Comparison of ENCODE assay signal across 8 cellular contexts in the genomic region with DNA sequence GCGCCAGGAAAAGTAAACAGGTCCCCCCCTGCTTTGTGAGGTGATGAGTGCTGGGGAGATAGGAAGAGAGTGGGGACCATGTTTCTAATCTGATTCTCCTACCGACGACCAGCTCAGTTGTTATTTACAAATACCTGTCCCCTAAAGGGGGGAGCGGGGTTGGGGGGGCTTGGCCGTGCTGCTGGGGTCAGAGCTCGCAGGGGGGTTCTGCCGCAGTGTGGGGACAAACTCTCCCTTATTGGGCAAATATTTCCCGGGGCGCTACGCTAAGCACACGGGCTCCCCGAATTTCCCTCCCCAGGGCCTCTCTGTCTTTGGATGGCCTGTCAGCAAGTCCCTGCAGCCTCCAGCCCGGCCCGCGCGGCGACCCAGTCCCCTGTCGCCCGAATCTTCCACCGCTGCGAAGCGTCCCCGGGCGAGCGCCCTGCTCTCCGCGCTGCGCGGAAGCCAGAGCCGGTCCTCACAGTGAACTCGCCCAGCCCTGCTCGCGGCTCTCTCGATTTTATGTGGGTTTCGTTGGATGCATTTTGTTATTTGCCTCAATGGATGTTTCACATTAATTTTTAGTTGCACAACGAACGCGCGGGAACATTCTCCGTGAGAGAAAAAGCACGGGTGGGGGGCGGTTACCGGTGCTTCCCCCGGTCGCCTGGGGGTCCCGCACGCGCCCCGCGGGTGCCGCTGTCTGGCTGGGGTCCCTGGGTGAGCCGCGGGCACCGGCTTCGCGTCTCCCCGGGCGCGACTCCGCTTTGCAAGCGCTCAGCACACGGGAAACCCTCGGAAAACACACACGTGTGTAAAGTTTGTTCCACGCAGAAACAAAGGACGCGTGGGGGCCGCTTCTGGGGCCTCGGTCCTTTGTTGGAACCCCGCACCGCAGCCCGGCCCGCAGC. TPM values are rescaled to one million over a fixed set of nuclear protein-coding genes. Genes with fewer than 3 reads are reported as not detected.
DNase-seq lines count a peak whose midpoint lies in the region; ATAC-seq and TF ChIP-seq lines count a peak whose summit lies in the region.

No MANE protein-coding gene starts in this region.

- H3K4me3 ChIP-seq in mucosa of stomach (ENCODE audit: low read length) = peak overlapping the region; percentile 42
- peak overlapping the region; percentile 92 for H3K4me3 ChIP-seq in urinary bladder (ENCODE audit: low read depth, low read length)
- H3K4me3 ChIP-seq in HAP-1 = no peak overlapping the region

- no peak for DNase-seq in Calu3
- DNase-seq in T-helper 9 cell = peak; percentile 35
- peak; percentile 36 for DNase-seq in dermis blood vessel endothelial cell
- DNase-seq in NCI-H748 treated with DMSO at 0.1 percent for 48 hours (lab: John Stamatoyannopoulos, UW) = no peak
- no peak for DNase-seq in HAP-1 (ENCODE audit: low spot score in 2 of 2)

- peak overlapping the region; percentile 76 for H3K27ac ChIP-seq in urinary bladder (ENCODE audit: low read depth)

- no peak overlapping the region for H3K27ac Mint-ChIP-seq in Calu3 (ENCODE audit: unreplicated experiment)

- peaks cover 10% of the 10 kb centered on the region for H3K4me1 ChIP-seq in mucosa of stomach (ENCODE audit: control insufficient read depth, insufficient read depth, low read length)
- H3K4me1 ChIP-seq in urinary bladder (ENCODE audit: insufficient read depth) = no peaks in the 10 kb centered on the region
- H3K4me1 ChIP-seq in HAP-1 = peaks cover 8% of the 10 kb centered on the region; the same call in 1 of the 2 replicates

- H3K9ac ChIP-seq in mucosa of stomach (ENCODE audit: low read length) = peak overlapping the region; percentile 99

- no peaks in the 10 kb centered on the region for H3K27me3 ChIP-seq in mucosa of stomach (ENCODE audit: control insufficient read depth, insufficient read depth, low read length)
- H3K27me3 ChIP-seq in HAP-1 (ENCODE audit: low read depth) = no peaks in the 10 kb centered on the region

- no peaks in the 10 kb centered on the region for H3K36me3 ChIP-seq in mucosa of stomach (ENCODE audit: control insufficient read depth, insufficient read depth, low read length)
- no peaks in the 10 kb centered on the region for H3K36me3 ChIP-seq in urinary bladder (ENCODE audit: insufficient read depth)
- H3K36me3 ChIP-seq in HAP-1 (replicated peaks) = 0 out of 2 replicates have a peak, but pooled peaks cover 6% of the 10 kb centered on the region

- CTCF ChIA-PET in Calu3 (lab: Charles Lee) = interaction anchor here (0.6 to 0.7 kb wide), 2 partner anchors 30 to 850 kb away, joined by 3 to 6 read pairs; no protein-coding TSS in a partner anchor

- in situ Hi-C loops in HAP-1 (cut with MboI; ENCODE audit: low sequenced_read_pairs) = no loop called here

- WGBS in urinary bladder = 24% methylated on average over 73 of the region's 73 CpGs

- ATAC-seq in GM18519 (IDR thresholded peaks at IDR 0.05; ENCODE audit: low FRiP score, unreplicated experiment) = no peak

- H3K36me3 Mint-ChIP-seq in Calu3 (ENCODE audit: insufficient read depth, unreplicated experiment) = peaks cover 31% of the 10 kb centered on the region

- no TSS peak for BruUV-seq in Calu3 (replicated peaks; lab: Mats Ljungman, UMichigan)

- no peaks in the 10 kb centered on the region for H3K9me3 Mint-ChIP-seq in Calu3 (ENCODE audit: low read depth, unreplicated experiment)

- no peaks in the 10 kb centered on the region for H3K27me3 Mint-ChIP-seq in Calu3 (ENCODE audit: unreplicated experiment)

- no peak for TF ChIP-seq CTCF in Calu3 (IDR thresholded peaks at IDR 0.05; ENCODE audit: unreplicated experiment)

- peaks cover 29% of the 10 kb centered on the region for H3K4me1 Mint-ChIP-seq in Calu3 (ENCODE audit: low read depth, unreplicated experiment)

- intact Hi-C loops in Calu3 (cut with micrococcal nuclease; ENCODE audit: unreplicated experiment) = loop anchor here (5.0 kb wide), 2 partner anchors 167 to 412 kb away; no protein-coding TSS in a partner anchor

- H3K9me3 ChIP-seq in mucosa of stomach (ENCODE audit: control insufficient read depth, low read length) = no peaks in the 10 kb centered on the region
- H3K9me3 ChIP-seq in HAP-1 = no peaks in the 10 kb centered on the region

- peak overlapping the region; percentile 5 for H3K4me3 Mint-ChIP-seq in Calu3 (ENCODE audit: low read depth, unreplicated experiment)

RNA-seq across cellular contexts. Expression of a gene that starts 1.5 kb away (rescaled TPM):
- total RNA-seq in Calu3 (2022) (86.0 and 99.7 TPM in 2 replicates), dermis blood vessel endothelial cell (36.4 and 53.5 TPM in 2 replicates), urinary bladder (53.1 TPM)
- polyA plus RNA-seq in urinary bladder = 47.9 TPM

RNA-seq across cellular contexts. Expression of a gene that starts 43.1 kb away (rescaled TPM):
- 18.1 and 21.4 TPM in 2 replicates for total RNA-seq in Calu3 (2022)
- 20.6 and 28.8 TPM in 2 replicates for total RNA-seq in dermis blood vessel endothelial cell
- total RNA-seq in urinary bladder = 14.8 TPM
- 59.1 TPM for polyA plus RNA-seq in urinary bladder

Comparison
In these comparisons a context has a peak if more than half of its experiments do, and no peak if none do; other contexts are left out.
1. DNase-seq: peak in T-helper 9 cell (single experiment) and dermis blood vessel endothelial cell (single experiment); none in Calu3 (single experiment), NCI-H748 treated with DMSO at 0.1 percent for 48 hours (single experiment) and HAP-1 (0 of 2).